Comparison of ENCODE assay signal across 8 cellular contexts in genomic region chr6:37648465-37649330, GRCh38. TPM values are rescaled to one million over a fixed set of nuclear protein-coding genes. Genes with fewer than 3 reads are reported as not detected.
A peak's percentile ranks its signal among the peaks of the same experiment; 100 is the strongest.
DNase-seq lines count a peak whose midpoint lies in the region; ATAC-seq, FAIRE-seq and TF ChIP-seq lines count a peak whose summit lies in the region.

No MANE protein-coding gene starts in this region.

- intact Hi-C loops in CD4-positive, alpha-beta memory T cell (cut with micrococcal nuclease), result no loop called here

- FAIRE-seq in frontal cortex (lab: Jason Lieb, UNC), result no peak

- no peak overlapping the region for H3K27ac ChIP-seq in CD4-positive, alpha-beta memory T cell (ENCODE audit: low read depth, low read length)
- H3K27ac ChIP-seq in endodermal cell (ENCODE audit: low read depth, low read length), result no peak overlapping the region

- CTCF ChIA-PET in CD4-positive, alpha-beta memory T cell (lab: Charles Lee; ENCODE audit: partially characterized antibody), result no interaction called here

- 50 to 60% methylated on average over 22 to 71 of the region's 71 CpGs for WGBS in endodermal cell (ENCODE audit: insufficient coverage in 1 of 2, insufficient read length in 1 of 2), 2 experiments

- peak overlapping the region in 5 of 7 donors; percentile 13 to 70 (median 46) for H3K27ac Mint-ChIP-seq in CD4-positive, alpha-beta memory T cell
- no peak overlapping the region for H3K27ac Mint-ChIP-seq in endodermal cell

- peaks cover 22% of the 10 kb centered on the region for H3K4me1 ChIP-seq in CD4-positive, alpha-beta memory T cell (ENCODE audit: insufficient read depth, low read length)
- no peaks in the 10 kb centered on the region for H3K4me1 ChIP-seq in endodermal cell (ENCODE audit: control insufficient read depth, insufficient read depth, low read length)

- no peak overlapping the region for H3K9ac ChIP-seq in endodermal cell (ENCODE audit: extremely low read depth, low read length, poor library complexity, severe bottlenecking)

- ATAC-seq in omental fat pad (ENCODE audit: low FRiP score) (peak; percentile 40), GM21528 (IDR thresholded peaks at IDR 0.05; ENCODE audit: low FRiP score, unreplicated experiment) (no peak)

- H3K27me3 Mint-ChIP-seq in CD4-positive, alpha-beta memory T cell, result no peaks in the 10 kb centered on the region
- H3K27me3 Mint-ChIP-seq in endodermal cell (ENCODE audit: insufficient read depth), result peaks cover 80% of the 10 kb centered on the region

- H3K4me1 Mint-ChIP-seq in CD4-positive, alpha-beta memory T cell, result peaks cover 15 to 41% (median 28%) of the 10 kb centered on the region in 4 donors
- H3K4me1 Mint-ChIP-seq in endodermal cell, result peaks cover 3% of the 10 kb centered on the region

- peaks cover 0 to 4% of the 10 kb centered on the region in 2 donors for H3K9me3 ChIP-seq in CD4-positive, alpha-beta memory T cell (ENCODE audit: control insufficient read depth in 1 of 2, low read length in 2 of 2)
- H3K9me3 ChIP-seq in endodermal cell (ENCODE audit: control insufficient read depth, low read length), result no peaks in the 10 kb centered on the region

- DNase-seq in CD4-positive, alpha-beta memory T cell, result peak; percentile 28 to 61 (median 54)
- DNase-seq in T follicular helper cell (ENCODE audit: low read depth), result peak; percentile 15
- DNase-seq in endodermal cell, result peak; percentile 99
- DNase-seq in omental fat pad (ENCODE audit: low spot score), result no peak
- DNase-seq in cerebellum (ENCODE audit: low spot score), result no peak
- no peak for DNase-seq in foreskin melanocyte
- DNase-seq in frontal cortex (ENCODE audit: low spot score in 2 of 2), result no peak

- peaks cover 0 to 17% (median under 1%) of the 10 kb centered on the region in 8 donors for H3K9me3 Mint-ChIP-seq in CD4-positive, alpha-beta memory T cell
- H3K9me3 Mint-ChIP-seq in endodermal cell, result peaks cover 6% of the 10 kb centered on the region

- no peaks in the 10 kb centered on the region for H3K27me3 ChIP-seq in CD4-positive, alpha-beta memory T cell (ENCODE audit: insufficient read depth, low read length)
- H3K27me3 ChIP-seq in endodermal cell (ENCODE audit: control insufficient read depth, insufficient read depth, low read length, poor library complexity, severe bottlenecking), result peaks cover 72% of the 10 kb centered on the region

- H3K4me3 ChIP-seq in CD4-positive, alpha-beta memory T cell (ENCODE audit: low read length in 2 of 2), result no peak overlapping the region
- H3K4me3 ChIP-seq in endodermal cell (ENCODE audit: low read length), result no peak overlapping the region

- POLR2A ChIA-PET in CD4-positive, alpha-beta memory T cell (lab: Charles Lee; ENCODE audit: partially characterized antibody), result interaction anchor here (1.0 kb wide), 1 partner anchor 132 kb away, joined by 4 read pairs; no protein-coding TSS in a partner anchor

- TF ChIP-seq CTCF in endodermal cell (conservative IDR thresholded peaks at IDR 0.05) (no peak), omental fat pad (IDR thresholded peaks at IDR 0.05) (no peak)

- H3K36me3 ChIP-seq in CD4-positive, alpha-beta memory T cell (ENCODE audit: insufficient read depth, low read length), result no peaks in the 10 kb centered on the region
- H3K36me3 ChIP-seq in endodermal cell (ENCODE audit: control insufficient read depth, insufficient read depth, low read length), result no peaks in the 10 kb centered on the region

- peaks cover 28 to 29% of the 10 kb centered on the region in 2 donors for H3K36me3 Mint-ChIP-seq in CD4-positive, alpha-beta memory T cell
- H3K36me3 Mint-ChIP-seq in endodermal cell (ENCODE audit: low read depth), result no peaks in the 10 kb centered on the region

- H3K4me3 Mint-ChIP-seq in CD4-positive, alpha-beta memory T cell, result peak overlapping the region in 3 of 8 donors; percentile 25 to 40 (median 35)
- no peak overlapping the region for H3K4me3 Mint-ChIP-seq in endodermal cell

RNA-seq across cellular contexts. Expression of gene MDGA1, which starts 49.0 kb away (rescaled TPM):
- 10 to 100 TPM; 25.7 to 25.9 TPM for total RNA-seq in CD4-positive, alpha-beta memory T cell
- 1 to 10 TPM; 1.2 to 3.7 TPM for polyA plus RNA-seq in CD4-positive, alpha-beta memory T cell
- total RNA-seq in endodermal cell (under 1 TPM; 0.27 to 0.40 TPM), omental fat pad (1 to 10 TPM; 2.2 to 9.5 (median 5.4) TPM), cerebellum (65.2 TPM), frontal cortex (42.8 TPM)
- polyA plus RNA-seq in endodermal cell (2013, experiment 1 of 2), result 10.2 TPM
- polyA plus RNA-seq in endodermal cell (2013, experiment 2 of 2), result 10.1 TPM

Comparison
In these comparisons a context has a peak if more than half of its experiments do, and no peak if none do; other contexts are left out.
1. DNase-seq: peak in CD4-positive, alpha-beta memory T cell (5 of 5), T follicular helper cell (single experiment) and endodermal cell (single experiment); none in omental fat pad (single experiment), cerebellum (single experiment), foreskin melanocyte (single experiment) and frontal cortex (0 of 2).